Comparison of ENCODE assay signal across 17 cellular contexts in genomic region chr10:132309466-132309865, GRCh38. TPM values are rescaled to one million over a fixed set of nuclear protein-coding genes. Genes with fewer than 3 reads are reported as not detected.
DNase-seq lines count a peak whose midpoint lies in the region; ATAC-seq and TF ChIP-seq lines count a peak whose summit lies in the region.
"Had no signal": no experiment of that assay in that cellular context is flagged by ENCODE, and none has a peak within 500 bp of the region (broad histone marks: within the 10 kb centered on the region; RNA-seq: fewer than 3 reads in every experiment).

No MANE protein-coding gene starts in this region.

- peak overlapping the region; percentile 15 to 68 for H3K4me3 Mint-ChIP-seq in activated T-cell treated with anti-CD3 and anti-CD28 coated beads, Interleukin-2, amount 50 U/mL, for 72 hours
- H3K4me3 Mint-ChIP-seq in activated B cell treated with CpG ODN at 0.5 μM for 24 hours (peak overlapping the region; percentile 75), immature natural killer cell (peak overlapping the region in 4 of 5 donors; percentile 49 to 76 (median 76))
- peak overlapping the region; percentile 57 for H3K4me3 Mint-ChIP-seq in stimulated activated effector memory CD8-positive, alpha-beta T cell treated with anti-CD3 and anti-CD28 coated beads, Interleukin-12 subunit alpha, Interleukin-12 subunit beta, amount 100 ng/mL, for 72 hours

- H3K9me3 Mint-ChIP-seq in activated T-cell treated with anti-CD3 and anti-CD28 coated beads, Interleukin-2, amount 50 U/mL, for 72 hours: peaks cover 0 to 3% of the 10 kb centered on the region in 2 donors
- H3K9me3 Mint-ChIP-seq in activated B cell treated with CpG ODN at 0.5 μM for 24 hours: peaks cover 3% of the 10 kb centered on the region
- peaks cover 0 to 4% (median 0%) of the 10 kb centered on the region in 6 donors for H3K9me3 Mint-ChIP-seq in immature natural killer cell
- peaks cover 4% of the 10 kb centered on the region for H3K9me3 Mint-ChIP-seq in stimulated activated effector memory CD8-positive, alpha-beta T cell treated with anti-CD3 and anti-CD28 coated beads, Interleukin-12 subunit alpha, Interleukin-12 subunit beta, amount 100 ng/mL, for 72 hours

- H3K36me3 Mint-ChIP-seq in activated T-cell treated with anti-CD3 and anti-CD28 coated beads, Interleukin-2, amount 50 U/mL, for 72 hours (ENCODE audit: insufficient read depth in 2 of 2): peaks cover 1 to 2% of the 10 kb centered on the region in 2 donors
- no peaks in the 10 kb centered on the region for H3K36me3 Mint-ChIP-seq in activated B cell treated with CpG ODN at 0.5 μM for 24 hours (ENCODE audit: low read depth)
- H3K36me3 Mint-ChIP-seq in immature natural killer cell: peaks cover 0 to 4% (median 0%) of the 10 kb centered on the region in 3 donors
- H3K36me3 Mint-ChIP-seq in stimulated activated effector memory CD8-positive, alpha-beta T cell treated with anti-CD3 and anti-CD28 coated beads, Interleukin-12 subunit alpha, Interleukin-12 subunit beta, amount 100 ng/mL, for 72 hours: no peaks in the 10 kb centered on the region

- no peak for ATAC-seq in activated T-cell treated with anti-CD3 and anti-CD28 coated beads, Interleukin-2, amount 50 U/mL, for 72 hours (replicated peaks in 1 of 2)
- ATAC-seq in activated B cell treated with CpG ODN at 0.5 μM for 24 hours (ENCODE audit: low read depth) (no peak), GM19351 (IDR thresholded peaks at IDR 0.05; ENCODE audit: unreplicated experiment) (no peak)
- no peak for ATAC-seq in stimulated activated effector memory CD8-positive, alpha-beta T cell treated with anti-CD3 and anti-CD28 coated beads, Interleukin-12 subunit alpha, Interleukin-12 subunit beta, amount 100 ng/mL, for 72 hours
- ATAC-seq: HCT116; left lung; stimulated activated naive B cell treated with anti-CD40 and anti-IgM and Interleukin-4, amounts not matched to agents 10 μg/mL and 1 μg/mL and 100 μg/mL, for 72 hours had no signal

- intact Hi-C loops in activated B cell treated with CpG ODN at 0.5 μM for 24 hours (cut with micrococcal nuclease): loop anchor here (2.0 to 5.0 kb wide), 4 partner anchors 123 to 998 kb away; partner anchors contain the start of genes DPYSL4, PPP2R2D, TUBGCP2 and ZNF511

- H3K27ac Mint-ChIP-seq in activated T-cell treated with anti-CD3 and anti-CD28 coated beads, Interleukin-2, amount 50 U/mL, for 72 hours: no peak overlapping the region
- H3K27ac Mint-ChIP-seq in activated B cell treated with CpG ODN at 0.5 μM for 24 hours: no peak overlapping the region
- peak overlapping the region in 1 of 6 donors; percentile 7 for H3K27ac Mint-ChIP-seq in immature natural killer cell
- H3K27ac Mint-ChIP-seq in stimulated activated effector memory CD8-positive, alpha-beta T cell treated with anti-CD3 and anti-CD28 coated beads, Interleukin-12 subunit alpha, Interleukin-12 subunit beta, amount 100 ng/mL, for 72 hours: no peak overlapping the region
- H3K27ac Mint-ChIP-seq: stimulated activated naive B cell treated with anti-CD40 and anti-IgM and Interleukin-4, amounts not matched to agents 10 μg/mL and 1 μg/mL and 100 μg/mL, for 72 hours had no signal

- POLR2A ChIA-PET in activated B cell treated with CpG ODN at 0.5 μM for 24 hours (lab: Charles Lee): no interaction called here

- H3K4me1 Mint-ChIP-seq in activated T-cell treated with anti-CD3 and anti-CD28 coated beads, Interleukin-2, amount 50 U/mL, for 72 hours (ENCODE audit: low read depth): peaks cover 19% of the 10 kb centered on the region
- peaks cover 11% of the 10 kb centered on the region for H3K4me1 Mint-ChIP-seq in activated B cell treated with CpG ODN at 0.5 μM for 24 hours
- H3K4me1 Mint-ChIP-seq in immature natural killer cell: peaks cover 14 to 17% of the 10 kb centered on the region in 2 donors
- H3K4me1 Mint-ChIP-seq in stimulated activated effector memory CD8-positive, alpha-beta T cell treated with anti-CD3 and anti-CD28 coated beads, Interleukin-12 subunit alpha, Interleukin-12 subunit beta, amount 100 ng/mL, for 72 hours: peaks cover 30% of the 10 kb centered on the region

- peaks cover 4% of the 10 kb centered on the region for H3K27me3 Mint-ChIP-seq in activated T-cell treated with anti-CD3 and anti-CD28 coated beads, Interleukin-2, amount 50 U/mL, for 72 hours (ENCODE audit: low read depth)
- peaks cover 11% of the 10 kb centered on the region for H3K27me3 Mint-ChIP-seq in activated B cell treated with CpG ODN at 0.5 μM for 24 hours
- peaks cover 2 to 13% (median 6%) of the 10 kb centered on the region in 3 donors for H3K27me3 Mint-ChIP-seq in immature natural killer cell (ENCODE audit: low read depth in 3 of 3)

- DNase-seq in activated T-cell treated with anti-CD3 and anti-CD28 coated beads, Interleukin-2, amount 50 U/mL, for 72 hours: no peak
- DNase-seq in activated T-cell treated with anti-CD3 and anti-CD28 coated beads, Interleukin-2, amount 50 U/mL, for 1 hour: no peak
- DNase-seq in activated B cell treated with CpG ODN at 0.5 μM for 24 hours (peak; percentile 12), immature natural killer cell (no peak), NCI-H748 treated with DMSO at 0.1 percent for 48 hours (lab: John Stamatoyannopoulos, UW) (no peak), DMS79 (lab: John Stamatoyannopoulos, UW) (no peak)
- no peak for DNase-seq in stimulated activated effector memory CD8-positive, alpha-beta T cell treated with anti-CD3 and anti-CD28 coated beads, Interleukin-12 subunit alpha, Interleukin-12 subunit beta, amount 100 ng/mL, for 72 hours (ENCODE audit: low spot score in 2 of 2)
- DNase-seq: ACHN; activated CD4-positive, CD25-positive, alpha-beta regulatory T cell; amniotic stem cell; GDM1; NCI-H146; NCI-H446; stimulated activated naive B cell treated with anti-CD40 and anti-IgM and Interleukin-4, amounts not matched to agents 10 μg/mL and 1 μg/mL and 100 μg/mL, for 72 hours had no signal

- no peak for TF ChIP-seq CTCF in activated B cell treated with CpG ODN at 0.5 μM for 24 hours (IDR thresholded peaks at IDR 0.05)

- CTCF ChIA-PET in activated B cell treated with CpG ODN at 0.5 μM for 24 hours (lab: Charles Lee): no interaction called here

RNA-seq across cellular contexts. Expression of gene STK32C, which starts 1.7 kb away (rescaled TPM):
- total RNA-seq in activated T-cell treated with anti-CD3 and anti-CD28 coated beads, Interleukin-2, amount 50 U/mL, for 72 hours: 10 to 100 TPM; 17.2 to 22.7 TPM
- 11.0 and 13.8 TPM in 2 replicates for total RNA-seq in activated B cell treated with CpG ODN at 0.5 μM for 24 hours
- 10 to 100 TPM in 2 of 3 donors, 1 to 10 TPM in 1; 6.3 to 14.2 (median 13.7) TPM for polyA plus RNA-seq in immature natural killer cell

RNA-seq across cellular contexts. Expression of gene LRRC27, which starts 22.5 kb away (rescaled TPM):
- 1 to 10 TPM; 4.8 to 5.3 TPM for total RNA-seq in activated T-cell treated with anti-CD3 and anti-CD28 coated beads, Interleukin-2, amount 50 U/mL, for 72 hours
- total RNA-seq in activated B cell treated with CpG ODN at 0.5 μM for 24 hours: 9.1 and 15.2 TPM in 2 replicates
- 1 to 10 TPM; 3.8 to 8.5 (median 8.2) TPM for polyA plus RNA-seq in immature natural killer cell
